ENCODE assay signal across 8 cellular contexts in genomic region chr12:57935839-57936512, GRCh38. TPM values are rescaled to one million over a fixed set of nuclear protein-coding genes. Genes with fewer than 3 reads are reported as not detected.
A peak's percentile ranks its signal among the peaks of the same experiment; 100 is the strongest.
DNase-seq lines count a peak whose midpoint lies in the region; ATAC-seq and TF ChIP-seq lines count a peak whose summit lies in the region.

No MANE protein-coding gene starts in this region.

- peak overlapping the region; percentile 75 to 88 (median 83) for H3K9ac ChIP-seq in BLaER1 treated with 17β-estradiol and CSF1 and Interleukin-3, amounts not matched to agents 10 nM and 100 nM

- peak overlapping the region; percentile 100 for H3K27ac Mint-ChIP-seq in activated CD4-positive, alpha-beta T cell treated with anti-CD3 and anti-CD28 coated beads, Interleukin-2, amount 10 ng/mL, durations not matched to agents 24 days and 14 days
- H3K27ac Mint-ChIP-seq in dendritic cell treated with granulocyte-macrophage colony-stimulating factor and Interleukin-4, amounts not matched to agents 40 ng/mL and 50 ng/mL, for 4 days = peak overlapping the region; percentile 96

- peaks cover 2% of the 10 kb centered on the region for H3K27me3 Mint-ChIP-seq in activated CD4-positive, alpha-beta T cell treated with anti-CD3 and anti-CD28 coated beads, Interleukin-2, amount 10 ng/mL, durations not matched to agents 24 days and 14 days
- H3K27me3 Mint-ChIP-seq in dendritic cell treated with granulocyte-macrophage colony-stimulating factor and Interleukin-4, amounts not matched to agents 40 ng/mL and 50 ng/mL, for 4 days = no peaks in the 10 kb centered on the region

- TF ChIP-seq CTCF in left lung (IDR thresholded peaks at IDR 0.05) = no peak

- peaks cover 0 to 11% (median 0%) of the 10 kb centered on the region in 11 experiments; a peak in 1 of 22 replicates for H3K36me3 ChIP-seq in BLaER1 treated with 17β-estradiol and CSF1 and Interleukin-3, amounts not matched to agents 10 nM and 100 nM
- H3K36me3 ChIP-seq in left lung = no peaks in the 10 kb centered on the region

- peak overlapping the region; percentile 73 to 94 (median 88) for H3K27ac ChIP-seq in BLaER1 treated with 17β-estradiol and CSF1 and Interleukin-3, amounts not matched to agents 10 nM and 100 nM
- H3K27ac ChIP-seq in left lung = peak overlapping the region; percentile 37 to 94

- H3K4me2 ChIP-seq in BLaER1 treated with 17β-estradiol and CSF1 and Interleukin-3, amounts not matched to agents 10 nM and 100 nM = peak overlapping the region; percentile 75 to 93 (median 84)

- ATAC-seq in GM19328 (IDR thresholded peaks at IDR 0.05; ENCODE audit: unreplicated experiment) (peak; percentile 98), HG03469 (IDR thresholded peaks at IDR 0.05; ENCODE audit: unreplicated experiment) (peak; percentile 99), left lung (peak; percentile 96)

- intact Hi-C loops in activated CD4-positive, alpha-beta T cell treated with anti-CD3 and anti-CD28 coated beads, Interleukin-2, amount 10 ng/mL, durations not matched to agents 24 days and 14 days (cut with micrococcal nuclease) = loop anchor here (2.0 kb wide), 1 partner anchor 37 kb away; no protein-coding TSS in a partner anchor
- intact Hi-C loops in dendritic cell treated with granulocyte-macrophage colony-stimulating factor and Interleukin-4, amounts not matched to agents 40 ng/mL and 50 ng/mL, for 4 days (cut with micrococcal nuclease) = no loop called here
- intact Hi-C loops in left lung (cut with DNase I) = no loop called here

- H4K20me1 ChIP-seq in BLaER1 treated with 17β-estradiol and CSF1 and Interleukin-3, amounts not matched to agents 10 nM and 100 nM = no peaks in the 10 kb centered on the region

- peak; percentile 94 to 96 for DNase-seq in NCI-H526 (lab: John Stamatoyannopoulos, UW)
- DNase-seq in activated CD4-positive, alpha-beta T cell treated with anti-CD3 and anti-CD28 coated beads, Interleukin-2, amount 10 ng/mL, durations not matched to agents 24 days and 14 days = peak; percentile 98
- peak; percentile 92 to 95 for DNase-seq in left lung
- DNase-seq in stimulated activated CD4-positive, alpha-beta T cell treated with anti-CD3 and anti-CD28 coated beads, Interleukin-2, amount 100 ng/mL, for 4 hours (ENCODE audit: low read depth) = peak; percentile 85

- peak overlapping the region; percentile 53 to 74 (median 66) for H3K4me3 ChIP-seq in BLaER1 treated with 17β-estradiol and CSF1 and Interleukin-3, amounts not matched to agents 10 nM and 100 nM
- peak overlapping the region; percentile 43 to 59 for H3K4me3 ChIP-seq in left lung

- H3K27me3 ChIP-seq in BLaER1 treated with 17β-estradiol and CSF1 and Interleukin-3, amounts not matched to agents 10 nM and 100 nM = no peaks in the 10 kb centered on the region
- no peaks in the 10 kb centered on the region for H3K27me3 ChIP-seq in left lung

- H3K9me3 ChIP-seq in BLaER1 treated with 17β-estradiol and CSF1 and Interleukin-3, amounts not matched to agents 10 nM and 100 nM (replicated peaks in 1 of 11) = peaks cover 0 to 7% (median 0%) of the 10 kb centered on the region in 11 experiments; a peak in 1 of 22 replicates
- H3K9me3 ChIP-seq in left lung = no peaks in the 10 kb centered on the region

- H3K4me3 Mint-ChIP-seq in activated CD4-positive, alpha-beta T cell treated with anti-CD3 and anti-CD28 coated beads, Interleukin-2, amount 10 ng/mL, durations not matched to agents 24 days and 14 days = peak overlapping the region; percentile 100
- H3K4me3 Mint-ChIP-seq in dendritic cell treated with granulocyte-macrophage colony-stimulating factor and Interleukin-4, amounts not matched to agents 40 ng/mL and 50 ng/mL, for 4 days = peak overlapping the region; percentile 85

- peaks cover 29 to 41% (median 34%) of the 10 kb centered on the region in 10 experiments for H3K4me1 ChIP-seq in BLaER1 treated with 17β-estradiol and CSF1 and Interleukin-3, amounts not matched to agents 10 nM and 100 nM
- H3K4me1 ChIP-seq in left lung = peaks cover 4 to 33% of the 10 kb centered on the region in 2 donors

- H3K4me1 Mint-ChIP-seq in activated CD4-positive, alpha-beta T cell treated with anti-CD3 and anti-CD28 coated beads, Interleukin-2, amount 10 ng/mL, durations not matched to agents 24 days and 14 days = peaks cover 37% of the 10 kb centered on the region
- peaks cover 40% of the 10 kb centered on the region for H3K4me1 Mint-ChIP-seq in dendritic cell treated with granulocyte-macrophage colony-stimulating factor and Interleukin-4, amounts not matched to agents 40 ng/mL and 50 ng/mL, for 4 days (ENCODE audit: low read depth)

- H3K9me3 Mint-ChIP-seq in activated CD4-positive, alpha-beta T cell treated with anti-CD3 and anti-CD28 coated beads, Interleukin-2, amount 10 ng/mL, durations not matched to agents 24 days and 14 days = no peaks in the 10 kb centered on the region
- H3K9me3 Mint-ChIP-seq in dendritic cell treated with granulocyte-macrophage colony-stimulating factor and Interleukin-4, amounts not matched to agents 40 ng/mL and 50 ng/mL, for 4 days = no peaks in the 10 kb centered on the region

- H3K36me3 Mint-ChIP-seq in activated CD4-positive, alpha-beta T cell treated with anti-CD3 and anti-CD28 coated beads, Interleukin-2, amount 10 ng/mL, durations not matched to agents 24 days and 14 days (ENCODE audit: low read depth) = peaks cover 17% of the 10 kb centered on the region
- peaks cover 3% of the 10 kb centered on the region for H3K36me3 Mint-ChIP-seq in dendritic cell treated with granulocyte-macrophage colony-stimulating factor and Interleukin-4, amounts not matched to agents 40 ng/mL and 50 ng/mL, for 4 days (ENCODE audit: low read depth)

RNA-seq across cellular contexts. Expression of gene ATP23, which starts 5.4 kb away (rescaled TPM):
- 8.3 and 10.7 TPM in 2 replicates for total RNA-seq in activated CD4-positive, alpha-beta T cell treated with anti-CD3 and anti-CD28 coated beads, Interleukin-2, amount 10 ng/mL, durations not matched to agents 24 days and 14 days
- 1 to 10 TPM; 6.1 to 6.4 TPM for total RNA-seq in left lung

Comparison
In these comparisons a context has a peak if more than half of its experiments do, and no peak if none do; other contexts are left out.
1. Peak in every context shown above with its lines: DNase-seq, ATAC-seq, H3K4me3 ChIP-seq and H3K27ac ChIP-seq.